In genomic region chr5:54738973-54739367, GRCh38 we compare ENCODE assay signal across 25 cellular contexts.
"Had no signal": no experiment of that assay in that cellular context is flagged by ENCODE, and none has a peak within 500 bp of the region (broad histone marks: within the 10 kb centered on the region; RNA-seq: fewer than 3 reads in every experiment).

No MANE protein-coding gene starts in this region.

- ATAC-seq: gastrocnemius medialis; mucosa of descending colon; natural killer cell treated with Interleukin-12 subunit alpha and Interleukin-12 subunit beta and Interleukin-15 and Interleukin-18, amount 100 ng/mL, for 72 hours had no signal

- H3K27me3 Mint-ChIP-seq: naive B cell had no signal

- H3K27ac Mint-ChIP-seq: memory B cell, mesothelial cell of epicardium had no signal

- H3K27ac ChIP-seq: dorsolateral prefrontal cortex, gastrocnemius medialis, prostate gland, right atrium auricular region, thyroid gland, vagina had no signal

- H3K4me3 Mint-ChIP-seq: memory B cell; mesothelial cell of epicardium; naive B cell; natural killer cell treated with Interleukin-12 subunit alpha and Interleukin-12 subunit beta and Interleukin-15 and Interleukin-18, amount 100 ng/mL, for 72 hours; neural crest cell had no signal

- H3K27me3 ChIP-seq: dorsolateral prefrontal cortex, gastrocnemius medialis, neutrophil, right atrium auricular region, stomach, thyroid gland, vagina had no signal

- H3K9me3 Mint-ChIP-seq: memory B cell; mesothelial cell of epicardium; natural killer cell treated with Interleukin-12 subunit alpha and Interleukin-12 subunit beta and Interleukin-15 and Interleukin-18, amount 100 ng/mL, for 72 hours; neural crest cell had no signal

- H3K4me3 ChIP-seq: dorsolateral prefrontal cortex, gastrocnemius medialis, lung, mucosa of descending colon, prostate gland, right atrium auricular region, smooth muscle cell, stomach, thyroid gland, vagina had no signal

- H3K4me1 ChIP-seq: gastrocnemius medialis, prostate gland had no signal

- H3K9me3 ChIP-seq: gastrocnemius medialis, mucosa of descending colon, neutrophil, prostate gland, right atrium auricular region, stomach, thyroid gland, vagina had no signal

- H3K36me3 Mint-ChIP-seq: memory B cell; mesothelial cell of epicardium; naive B cell; natural killer cell treated with Interleukin-12 subunit alpha and Interleukin-12 subunit beta and Interleukin-15 and Interleukin-18, amount 100 ng/mL, for 72 hours had no signal

- DNase-seq: cortex of kidney; dorsolateral prefrontal cortex; effector CD4-positive, alpha-beta T cell; gastrocnemius medialis; head of caudate nucleus; mucosa of descending colon; naive B cell; stimulated activated CD4-positive, alpha-beta T cell treated with anti-CD3 and anti-CD28 coated beads, Interleukin-12 subunit alpha, Interleukin-12 subunit beta, amount 100 ng/mL, for 4 hours; stimulated activated CD4-positive, alpha-beta T cell treated with anti-CD3 and anti-CD28 coated beads, Interleukin-1b, Interleukin-23, amount 100 ng/mL, for 48 hours; stimulated activated CD4-positive, alpha-beta T cell treated with anti-CD3 and anti-CD28 coated beads, Interleukin-4, amount 100 ng/mL, for 1 hour; stimulated activated CD8-positive, alpha-beta memory T cell treated with anti-CD3 and anti-CD28 coated beads, Interleukin-4, amount 100 ng/mL, for 48 hours; stimulated activated naive CD4-positive, alpha-beta T cell treated with Interleukin-2 at 50 U/mL for 16 hours; stomach; thyroid gland; trophoblast cell had no signal

- H3K36me3 ChIP-seq: gastrocnemius medialis, neutrophil, prostate gland, right atrium auricular region, stomach, thyroid gland, vagina had no signal
